ENCODE assay signal across 1 cellular context in the genomic region with DNA sequence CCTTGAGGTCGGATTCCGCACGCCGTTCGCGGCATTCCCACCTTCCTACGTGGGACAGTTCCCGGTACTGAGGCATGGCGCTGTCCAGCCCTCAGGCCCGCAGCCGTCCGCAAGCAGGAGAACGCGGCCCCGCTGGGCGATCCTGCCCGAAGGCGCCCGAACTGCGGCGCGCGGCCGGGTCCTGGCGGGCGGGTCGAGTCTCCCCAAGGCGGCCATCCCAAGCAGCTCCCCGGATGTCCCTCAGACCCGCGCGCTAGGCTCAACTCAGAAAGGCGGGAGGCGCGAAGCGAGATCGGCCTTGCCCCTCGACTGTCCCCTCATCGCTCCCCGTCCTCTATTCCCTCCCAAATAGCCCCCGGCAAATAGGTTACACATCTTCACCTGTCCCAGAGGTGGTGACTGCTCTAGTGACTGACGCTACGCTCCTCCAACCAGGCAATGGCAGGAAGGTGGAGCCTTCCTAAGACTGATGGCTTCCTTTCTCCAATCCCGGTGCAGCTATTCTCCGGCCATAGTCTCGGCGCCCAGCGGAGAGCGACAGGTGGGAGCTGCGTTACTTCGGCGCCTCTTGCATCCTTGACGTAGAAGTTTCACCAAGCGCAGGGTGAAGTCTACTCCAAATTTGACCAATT.
TF ChIP-seq lines count a peak whose summit lies in the region.

No MANE protein-coding gene starts in this region.

TF ChIP-seq in K562, 482 proteins besides CTCF, POLR2A, EP300 and RAD21 (continued from another document and continues in another):
- TF ChIP-seq REST (CRISPR knock-in tag; IDR thresholded peaks at IDR 0.05; ENCODE audit: low read depth) (peak; percentile 98), NEUROD1 (IDR thresholded peaks at IDR 0.05; ENCODE audit: borderline replicate concordance, low read depth, low read length, partially characterized antibody) (no peak), NFYB (IDR thresholded peaks at IDR 0.05; ENCODE audit: extremely low read depth, insufficient read length) (peak; percentile 55), PREB (CRISPR knock-in tag; IDR thresholded peaks at IDR 0.05) (no peak), NELFE (IDR thresholded peaks at IDR 0.05; ENCODE audit: insufficient read depth, insufficient read length) (no peak), RBM15 (IDR thresholded peaks at IDR 0.05; ENCODE audit: insufficient read depth, low read length) (no peak), TFAM (CRISPR knock-in tag; conservative IDR thresholded peaks at IDR 0.05) (no peak), ILF3 (IDR thresholded peaks at IDR 0.05; ENCODE audit: borderline replicate concordance) (no peak), NBN (IDR thresholded peaks at IDR 0.05; ENCODE audit: low read depth) (peak; percentile 8; the same call in 1 of the 2 replicates), CAMTA2 (CRISPR knock-in tag; conservative IDR thresholded peaks at IDR 0.05) (no peak), RUNX1 (IDR thresholded peaks at IDR 0.05; ENCODE audit: low read depth) (no peak), POLR2H (tag; IDR thresholded peaks at IDR 0.05; ENCODE audit: low read depth) (no peak; the same call in 1 of the 2 replicates), ZNF407 (IDR thresholded peaks at IDR 0.05; ENCODE audit: low read depth) (peak; percentile 82), GMEB1 (CRISPR knock-in tag; IDR thresholded peaks at IDR 0.05) (peak; percentile 62), ZNF589 (CRISPR knock-in tag; IDR thresholded peaks at IDR 0.05; ENCODE audit: low read depth) (0 out of 2 replicates have a peak, but pooled peaks have one; percentile 65), USF2 (CRISPR knock-in tag; IDR thresholded peaks at IDR 0.05) (peak; percentile 28), SMAD3 (CRISPR knock-in tag; conservative IDR thresholded peaks at IDR 0.05) (0 out of 2 replicates have a peak, but pooled peaks have one; percentile 31)
- TF ChIP-seq, protein P1, sequence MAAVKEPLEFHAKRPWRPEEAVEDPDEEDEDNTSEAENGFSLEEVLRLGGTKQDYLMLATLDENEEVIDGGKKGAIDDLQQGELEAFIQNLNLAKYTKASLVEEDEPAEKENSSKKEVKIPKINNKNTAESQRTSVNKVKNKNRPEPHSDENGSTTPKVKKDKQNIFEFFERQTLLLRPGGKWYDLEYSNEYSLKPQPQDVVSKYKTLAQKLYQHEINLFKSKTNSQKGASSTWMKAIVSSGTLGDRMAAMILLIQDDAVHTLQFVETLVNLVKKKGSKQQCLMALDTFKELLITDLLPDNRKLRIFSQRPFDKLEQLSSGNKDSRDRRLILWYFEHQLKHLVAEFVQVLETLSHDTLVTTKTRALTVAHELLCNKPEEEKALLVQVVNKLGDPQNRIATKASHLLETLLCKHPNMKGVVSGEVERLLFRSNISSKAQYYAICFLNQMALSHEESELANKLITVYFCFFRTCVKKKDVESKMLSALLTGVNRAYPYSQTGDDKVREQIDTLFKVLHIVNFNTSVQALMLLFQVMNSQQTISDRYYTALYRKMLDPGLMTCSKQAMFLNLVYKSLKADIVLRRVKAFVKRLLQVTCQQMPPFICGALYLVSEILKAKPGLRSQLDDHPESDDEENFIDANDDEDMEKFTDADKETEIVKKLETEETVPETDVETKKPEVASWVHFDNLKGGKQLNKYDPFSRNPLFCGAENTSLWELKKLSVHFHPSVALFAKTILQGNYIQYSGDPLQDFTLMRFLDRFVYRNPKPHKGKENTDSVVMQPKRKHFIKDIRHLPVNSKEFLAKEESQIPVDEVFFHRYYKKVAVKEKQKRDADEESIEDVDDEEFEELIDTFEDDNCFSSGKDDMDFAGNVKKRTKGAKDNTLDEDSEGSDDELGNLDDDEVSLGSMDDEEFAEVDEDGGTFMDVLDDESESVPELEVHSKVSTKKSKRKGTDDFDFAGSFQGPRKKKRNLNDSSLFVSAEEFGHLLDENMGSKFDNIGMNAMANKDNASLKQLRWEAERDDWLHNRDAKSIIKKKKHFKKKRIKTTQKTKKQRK (IDR thresholded peaks at IDR 0.05; ENCODE audit: borderline replicate concordance, low read depth, low read length), result no peak
- TF ChIP-seq, protein P2, sequence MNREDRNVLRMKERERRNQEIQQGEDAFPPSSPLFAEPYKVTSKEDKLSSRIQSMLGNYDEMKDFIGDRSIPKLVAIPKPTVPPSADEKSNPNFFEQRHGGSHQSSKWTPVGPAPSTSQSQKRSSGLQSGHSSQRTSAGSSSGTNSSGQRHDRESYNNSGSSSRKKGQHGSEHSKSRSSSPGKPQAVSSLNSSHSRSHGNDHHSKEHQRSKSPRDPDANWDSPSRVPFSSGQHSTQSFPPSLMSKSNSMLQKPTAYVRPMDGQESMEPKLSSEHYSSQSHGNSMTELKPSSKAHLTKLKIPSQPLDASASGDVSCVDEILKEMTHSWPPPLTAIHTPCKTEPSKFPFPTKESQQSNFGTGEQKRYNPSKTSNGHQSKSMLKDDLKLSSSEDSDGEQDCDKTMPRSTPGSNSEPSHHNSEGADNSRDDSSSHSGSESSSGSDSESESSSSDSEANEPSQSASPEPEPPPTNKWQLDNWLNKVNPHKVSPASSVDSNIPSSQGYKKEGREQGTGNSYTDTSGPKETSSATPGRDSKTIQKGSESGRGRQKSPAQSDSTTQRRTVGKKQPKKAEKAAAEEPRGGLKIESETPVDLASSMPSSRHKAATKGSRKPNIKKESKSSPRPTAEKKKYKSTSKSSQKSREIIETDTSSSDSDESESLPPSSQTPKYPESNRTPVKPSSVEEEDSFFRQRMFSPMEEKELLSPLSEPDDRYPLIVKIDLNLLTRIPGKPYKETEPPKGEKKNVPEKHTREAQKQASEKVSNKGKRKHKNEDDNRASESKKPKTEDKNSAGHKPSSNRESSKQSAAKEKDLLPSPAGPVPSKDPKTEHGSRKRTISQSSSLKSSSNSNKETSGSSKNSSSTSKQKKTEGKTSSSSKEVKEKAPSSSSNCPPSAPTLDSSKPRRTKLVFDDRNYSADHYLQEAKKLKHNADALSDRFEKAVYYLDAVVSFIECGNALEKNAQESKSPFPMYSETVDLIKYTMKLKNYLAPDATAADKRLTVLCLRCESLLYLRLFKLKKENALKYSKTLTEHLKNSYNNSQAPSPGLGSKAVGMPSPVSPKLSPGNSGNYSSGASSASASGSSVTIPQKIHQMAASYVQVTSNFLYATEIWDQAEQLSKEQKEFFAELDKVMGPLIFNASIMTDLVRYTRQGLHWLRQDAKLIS (CRISPR knock-in tag; IDR thresholded peaks at IDR 0.05), result peak; percentile 51; the same call in 1 of the 2 replicates
- TF ChIP-seq, protein P3, sequence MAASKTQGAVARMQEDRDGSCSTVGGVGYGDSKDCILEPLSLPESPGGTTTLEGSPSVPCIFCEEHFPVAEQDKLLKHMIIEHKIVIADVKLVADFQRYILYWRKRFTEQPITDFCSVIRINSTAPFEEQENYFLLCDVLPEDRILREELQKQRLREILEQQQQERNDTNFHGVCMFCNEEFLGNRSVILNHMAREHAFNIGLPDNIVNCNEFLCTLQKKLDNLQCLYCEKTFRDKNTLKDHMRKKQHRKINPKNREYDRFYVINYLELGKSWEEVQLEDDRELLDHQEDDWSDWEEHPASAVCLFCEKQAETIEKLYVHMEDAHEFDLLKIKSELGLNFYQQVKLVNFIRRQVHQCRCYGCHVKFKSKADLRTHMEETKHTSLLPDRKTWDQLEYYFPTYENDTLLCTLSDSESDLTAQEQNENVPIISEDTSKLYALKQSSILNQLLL (CRISPR knock-in tag; IDR thresholded peaks at IDR 0.05; ENCODE audit: borderline replicate concordance), result no peak
